8 cellular contexts compared by ENCODE assay signal in genomic region chr5:72307968-72308852, GRCh38. TPM values are rescaled to one million over a fixed set of nuclear protein-coding genes. Genes with fewer than 3 reads are reported as not detected.
A peak's percentile ranks its signal among the peaks of the same experiment; 100 is the strongest.
DNase-seq lines count a peak whose midpoint lies in the region; ATAC-seq and TF ChIP-seq lines count a peak whose summit lies in the region.

No MANE protein-coding gene starts in this region.

- peak overlapping the region; percentile 75 for H3K4me3 Mint-ChIP-seq in WTC11
- H3K4me3 Mint-ChIP-seq in immature natural killer cell = peak overlapping the region; percentile 90 to 93 (median 92)

- H3K4me1 Mint-ChIP-seq in WTC11 = peaks cover 20% of the 10 kb centered on the region
- peaks cover 35 to 52% of the 10 kb centered on the region in 2 donors for H3K4me1 Mint-ChIP-seq in immature natural killer cell

- H3K9me3 Mint-ChIP-seq in WTC11 (peaks cover 4% of the 10 kb centered on the region; the same call in 1 of the 2 replicates), immature natural killer cell (no peaks in the 10 kb centered on the region)

- ATAC-seq in GM18909 (IDR thresholded peaks at IDR 0.05; ENCODE audit: poor library complexity, unreplicated experiment) = peak; percentile 91
- ATAC-seq in HG03159 (IDR thresholded peaks at IDR 0.05; ENCODE audit: unreplicated experiment) = peak; percentile 93
- peak; percentile 97 for ATAC-seq in WTC11

- POLR2A ChIA-PET in WTC11 (lab: Charles Lee) = interaction anchor here (0.9 to 2.8 kb wide), 3 partner anchors 9 to 16 kb away, joined by 3 to 11 read pairs (median 3); partner anchors contain the start of genes MRPS27 and PTCD2

- H3K27me3 Mint-ChIP-seq in WTC11 (ENCODE audit: low read depth) (no peaks in the 10 kb centered on the region), immature natural killer cell (ENCODE audit: low read depth in 3 of 3) (peaks cover 6 to 14% (median 7%) of the 10 kb centered on the region in 3 donors)

- DNase-seq in AG09319 (ENCODE audit: extremely low read depth, low read depth) (peak; percentile 95), NCI-H2196 treated with DMSO at 0.1 percent for 48 hours (lab: John Stamatoyannopoulos, UW; ENCODE audit: unreplicated experiment) (peak; percentile 65), WTC11 (ENCODE audit: low spot score) (peak; percentile 91), cardiac fibroblast (ENCODE audit: low read depth in 2 of 2) (peak; percentile 98 to 99), immature natural killer cell (peak; percentile 97), smooth muscle cell of the brain vasculature (ENCODE audit: low read depth, low spot score) (peak; percentile 91)

- CTCF ChIA-PET in WTC11 (lab: Charles Lee) = interaction anchor here (0.6 to 1.5 kb wide), 8 partner anchors 12 to 610 kb away, joined by 3 to 12 read pairs (median 4); partner anchors contain the start of genes MRPS27 and PTCD2

- H3K4me3 ChIP-seq in cardiac fibroblast (replicated peaks in 1 of 2; ENCODE audit: low read depth in 2 of 2, low read length in 2 of 2) = peak overlapping the region; percentile 76 to 83

- TF ChIP-seq CTCF in AG09319 (IDR thresholded peaks at IDR 0.05; ENCODE audit: low read depth, low read length) (peak; percentile 81), WTC11 (IDR thresholded peaks at IDR 0.05) (peak; percentile 29; the same call in 1 of the 2 replicates), cardiac fibroblast (IDR thresholded peaks at IDR 0.05; ENCODE audit: low read depth, low read length) (peak; percentile 71)

- H3K27ac Mint-ChIP-seq in WTC11 = peak overlapping the region; percentile 97
- peak overlapping the region; percentile 86 to 96 (median 95) for H3K27ac Mint-ChIP-seq in immature natural killer cell

- peaks cover 35% of the 10 kb centered on the region for H3K36me3 Mint-ChIP-seq in WTC11
- H3K36me3 Mint-ChIP-seq in immature natural killer cell = peaks cover 9 to 23% (median 11%) of the 10 kb centered on the region in 3 donors

TF ChIP-seq in WTC11, 78 proteins besides CTCF, POLR2A, EP300 and RAD21 (continues in another document):
- peak; percentile 95 for TF ChIP-seq ETV6 (CRISPR knock-in tag; IDR thresholded peaks at IDR 0.05)
- TF ChIP-seq ARID4B (CRISPR knock-in tag; IDR thresholded peaks at IDR 0.05; ENCODE audit: borderline replicate concordance) = peak; percentile 84
- no peak for TF ChIP-seq ATF6 (CRISPR knock-in tag; IDR thresholded peaks at IDR 0.05)
- TF ChIP-seq GABPB1 (CRISPR knock-in tag; IDR thresholded peaks at IDR 0.05) = peak; percentile 78
- TF ChIP-seq NFYB (CRISPR knock-in tag; conservative IDR thresholded peaks at IDR 0.05; ENCODE audit: low read depth) = peak; percentile 77
- peak; percentile 94 for TF ChIP-seq MYBL2 (CRISPR knock-in tag; IDR thresholded peaks at IDR 0.05)
- TF ChIP-seq IRF1 (CRISPR knock-in tag; IDR thresholded peaks at IDR 0.05) = peak; percentile 81; the same call in 1 of the 2 replicates
- TF ChIP-seq ZNF219 (CRISPR knock-in tag; IDR thresholded peaks at IDR 0.05; ENCODE audit: borderline replicate concordance) = peak; percentile 70; the same call in 1 of the 2 replicates
- peak; percentile 88 for TF ChIP-seq TEAD1 (CRISPR knock-in tag; IDR thresholded peaks at IDR 0.05)
- TF ChIP-seq RORB (CRISPR knock-in tag; IDR thresholded peaks at IDR 0.05) = no peak
- no peak for TF ChIP-seq ZNF317 (CRISPR knock-in tag; IDR thresholded peaks at IDR 0.05; ENCODE audit: borderline replicate concordance, low read depth)
- peak; percentile 82 for TF ChIP-seq ZBTB43 (CRISPR knock-in tag; IDR thresholded peaks at IDR 0.05)
- no peak for TF ChIP-seq ELF4 (CRISPR knock-in tag; IDR thresholded peaks at IDR 0.05; ENCODE audit: low read depth)
- TF ChIP-seq ZNF396 (CRISPR knock-in tag; IDR thresholded peaks at IDR 0.05; ENCODE audit: borderline replicate concordance) = no peak
- TF ChIP-seq OVOL2 (CRISPR knock-in tag; IDR thresholded peaks at IDR 0.05; ENCODE audit: borderline replicate concordance) = no peak
- TF ChIP-seq FOXP1 (CRISPR knock-in tag; IDR thresholded peaks at IDR 0.05; ENCODE audit: borderline replicate concordance) = peak; percentile 88
- TF ChIP-seq EMX1 (CRISPR knock-in tag; IDR thresholded peaks at IDR 0.05) = peak; percentile 82; the same call in 1 of the 2 replicates
- no peak for TF ChIP-seq GTF2I (CRISPR knock-in tag; conservative IDR thresholded peaks at IDR 0.05)
- peak; percentile 91 for TF ChIP-seq MAX (CRISPR knock-in tag; IDR thresholded peaks at IDR 0.05)
- TF ChIP-seq ZNF423 (CRISPR knock-in tag; IDR thresholded peaks at IDR 0.05) = peak; percentile 75
- peak; percentile 61 for TF ChIP-seq USF2 (CRISPR knock-in tag; IDR thresholded peaks at IDR 0.05)

RNA-seq across cellular contexts. Expression of gene MRPS27, which starts 11.8 kb away (rescaled TPM):
- 80.1 to 96.9 TPM (median 91.0 TPM) in 3 replicates for total RNA-seq in WTC11 (2021)
- polyA plus RNA-seq in immature natural killer cell = 10 to 100 TPM; 25.3 to 58.3 (median 40.9) TPM

RNA-seq across cellular contexts. Expression of gene PTCD2, which starts 12.0 kb away (rescaled TPM):
- 13.0 to 14.3 TPM (median 13.8 TPM) in 3 replicates for total RNA-seq in WTC11 (2021)
- 1 to 10 TPM; 2.9 to 7.8 (median 4.0) TPM for polyA plus RNA-seq in immature natural killer cell

Comparison
In these comparisons a context has a peak if more than half of its experiments do, and no peak if none do; other contexts are left out.
1. Peak in every context shown above with its lines: DNase-seq, ATAC-seq and H3K4me3 ChIP-seq.
2. CTCF ChIP-seq: peak in every context shown above with its lines; median percentile 81 in AG09319; 71 in cardiac fibroblast; 29 in WTC11.